ENCODE assay signal across 1 cellular context in genomic region chrX:129982300-129983246, GRCh38.
TF ChIP-seq lines count a peak whose summit lies in the region.

BCORL1 (plus strand) TSS chrX:129982635; CDS start chrX:130005232, 22,597 bp downstream.

TF ChIP-seq in GM12878, 131 proteins besides CTCF, POLR2A, EP300 and RAD21 (continued from another document and continues in another):
- TF ChIP-seq BCLAF1 (IDR thresholded peaks at IDR 0.05) (no peak), E4F1 (IDR thresholded peaks at IDR 0.05; ENCODE audit: borderline replicate concordance, partially characterized antibody) (no peak), PKNOX1 (IDR thresholded peaks at IDR 0.05) (no peak), GABPA (IDR thresholded peaks at IDR 0.05; ENCODE audit: low read depth) (no peak), FOS (IDR thresholded peaks at IDR 0.05; ENCODE audit: borderline replicate concordance, extremely low read depth, insufficient read length) (no peak), CREM (IDR thresholded peaks at IDR 0.05; ENCODE audit: low read depth) (peak; percentile 66; the same call in 1 of the 2 replicates), ZNF207 (IDR thresholded peaks at IDR 0.05; ENCODE audit: borderline replicate concordance) (no peak), BCL11A (IDR thresholded peaks at IDR 0.05; ENCODE audit: low read depth, low read length) (no peak), FOXK2 (IDR thresholded peaks at IDR 0.05) (no peak), NBN (IDR thresholded peaks at IDR 0.05) (no peak), MEF2A (IDR thresholded peaks at IDR 0.05; ENCODE audit: insufficient read depth, low read depth, low read length) (no peak), PAX5 (IDR thresholded peaks at IDR 0.05; ENCODE audit: borderline replicate concordance, low read depth, low read length) (no peak), MTA3 (IDR thresholded peaks at IDR 0.05; ENCODE audit: borderline replicate concordance, low read length) (no peak), EGR1 (IDR thresholded peaks at IDR 0.05; ENCODE audit: borderline replicate concordance in 1 of 2, low read depth in 2 of 2, low read length in 2 of 2) (no peak), MEF2B (IDR thresholded peaks at IDR 0.05; ENCODE audit: partially characterized antibody, poor library complexity, severe bottlenecking) (no peak), MLLT1 (IDR thresholded peaks at IDR 0.05) (0 out of 2 replicates have a peak, but pooled peaks have one; percentile 42), HCFC1 (IDR thresholded peaks at IDR 0.05; ENCODE audit: low read length) (peak; percentile 91), SPI1 (IDR thresholded peaks at IDR 0.05; ENCODE audit: borderline replicate concordance, insufficient read depth, low read depth, low read length) (peak; percentile 20; the same call in 1 of the 2 replicates), NR2F1 (conservative IDR thresholded peaks at IDR 0.05) (no peak), TCF7 (IDR thresholded peaks at IDR 0.05; ENCODE audit: borderline replicate concordance) (no peak), SIX5 (IDR thresholded peaks at IDR 0.05; ENCODE audit: low read depth, low read length, severe bottlenecking) (peak; percentile 82), CREB1 (IDR thresholded peaks at IDR 0.05; ENCODE audit: low read depth) (peak; percentile 83), CHD4 (IDR thresholded peaks at IDR 0.05) (no peak), TAF1 (IDR thresholded peaks at IDR 0.05; ENCODE audit: borderline replicate concordance, low read depth, low read length) (peak; percentile 78; the same call in 1 of the 2 replicates), CBX5 (IDR thresholded peaks at IDR 0.05; ENCODE audit: low read depth) (no peak), RAD51 (IDR thresholded peaks at IDR 0.05) (no peak), ZBTB40 (IDR thresholded peaks at IDR 0.05; ENCODE audit: borderline replicate concordance) (peak; percentile 14; the same call in 1 of the 2 replicates), ZNF274 (IDR thresholded peaks at IDR 0.05; ENCODE audit: insufficient read depth, insufficient read length) (no peak), PAX8 (IDR thresholded peaks at IDR 0.05) (no peak), E2F4 (IDR thresholded peaks at IDR 0.05; ENCODE audit: low read depth, low read length) (0 out of 2 replicates have a peak, but pooled peaks have one; percentile 12), BRCA1 (IDR thresholded peaks at IDR 0.05; ENCODE audit: low read depth, low read length) (no peak), YBX1 (IDR thresholded peaks at IDR 0.05) (no peak), KLF5 (IDR thresholded peaks at IDR 0.05; ENCODE audit: partially characterized antibody) (no peak), NR2C1 (IDR thresholded peaks at IDR 0.05) (peak; percentile 39; the same call in 1 of the 2 replicates), IKZF1 (conservative IDR thresholded peaks at IDR 0.05) (peak; percentile 67), CHD2 (IDR thresholded peaks at IDR 0.05; ENCODE audit: borderline replicate concordance, low read depth, low read length) (0 out of 2 replicates have a peak, but pooled peaks have one; percentile 37), ZNF24 (IDR thresholded peaks at IDR 0.05) (no peak), FOXM1 (IDR thresholded peaks at IDR 0.05; ENCODE audit: low read depth, low read length) (no peak), HSF1 (IDR thresholded peaks at IDR 0.05; ENCODE audit: low read depth, low read length) (no peak), ZNF592 (IDR thresholded peaks at IDR 0.05) (no peak), ESRRA (IDR thresholded peaks at IDR 0.05; ENCODE audit: low read length) (no peak), STAT1 (conservative IDR thresholded peaks at IDR 0.05) (no peak), SP1 (IDR thresholded peaks at IDR 0.05; ENCODE audit: low read depth, low read length) (no peak), SIN3A (IDR thresholded peaks at IDR 0.05; ENCODE audit: low read depth, low read length) (peak; percentile 54; the same call in 1 of the 2 replicates), SMAD5 (IDR thresholded peaks at IDR 0.05; ENCODE audit: low read depth) (no peak), JUND (IDR thresholded peaks at IDR 0.05; ENCODE audit: low read depth, low read length) (0 out of 2 replicates have a peak, but pooled peaks have one; percentile 8), HDGF (IDR thresholded peaks at IDR 0.05) (peak; percentile 92), SUZ12 (IDR thresholded peaks at IDR 0.05; ENCODE audit: unreplicated experiment) (no peak), BHLHE40 (IDR thresholded peaks at IDR 0.05; ENCODE audit: borderline replicate concordance in 1 of 2, low read depth in 2 of 2, low read length in 1 of 2) (peak in 1 of 2 experiments; percentile 53; a peak in 2 of 4 replicates)
